10 cellular contexts compared by ENCODE assay signal in the genomic region with DNA sequence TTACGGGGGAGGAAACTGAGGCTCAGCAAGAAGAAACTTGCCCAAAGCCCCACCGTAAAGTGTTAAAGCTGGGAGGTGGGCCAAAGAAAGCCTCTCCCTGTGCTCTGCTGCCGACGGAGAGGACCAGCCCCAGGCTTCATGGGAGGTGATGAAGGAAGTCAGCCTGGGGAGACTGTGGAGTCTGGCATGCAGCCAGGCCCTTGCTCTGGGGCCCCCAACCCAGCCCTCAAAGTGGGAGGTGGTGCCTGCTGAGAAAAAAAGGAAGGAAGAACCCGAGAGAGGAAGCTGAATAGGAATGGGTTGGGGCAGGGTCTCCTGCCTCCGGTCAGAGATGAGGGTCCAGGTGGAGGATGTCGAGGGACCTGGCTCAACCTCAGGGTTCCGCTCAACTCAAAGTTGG. TPM values are rescaled to one million over a fixed set of nuclear protein-coding genes. Genes with fewer than 3 reads are reported as not detected.
DNase-seq lines count a peak whose midpoint lies in the region; ATAC-seq, FAIRE-seq and TF ChIP-seq lines count a peak whose summit lies in the region.
"Had no signal": no experiment of that assay in that cellular context is flagged by ENCODE, and none has a peak within 500 bp of the region (broad histone marks: within the 10 kb centered on the region; RNA-seq: fewer than 3 reads in every experiment).

No MANE protein-coding gene starts in this region.

- H3K4me3 ChIP-seq in kidney (ENCODE audit: low read length in 2 of 2) (peak overlapping the region; percentile 9 to 18), stomach smooth muscle (ENCODE audit: low read length in 2 of 2) (peak overlapping the region; percentile 7 to 98)

- H3K9me3 ChIP-seq in kidney (ENCODE audit: control insufficient read depth in 1 of 2, low read length in 2 of 2) (no peaks in the 10 kb centered on the region), stomach smooth muscle (ENCODE audit: control insufficient read depth in 2 of 2, low read length in 2 of 2) (no peaks in the 10 kb centered on the region)

- no peak for ATAC-seq in WTC11
- no peak for ATAC-seq in GM21786 (IDR thresholded peaks at IDR 0.05; ENCODE audit: unreplicated experiment)

- POLR2A ChIA-PET in WTC11 (lab: Charles Lee), result no interaction called here

- intact Hi-C loops in kidney (cut with DNase I), result no loop called here

- H3K27ac ChIP-seq in kidney (ENCODE audit: low read depth in 2 of 2, low read length in 2 of 2) (peak overlapping the region in 1 of 2 donors; percentile 59), stomach smooth muscle (ENCODE audit: low read length) (peak overlapping the region; percentile 99)

- no peak for FAIRE-seq in kidney (lab: Jason Lieb, UNC)

- H3K4me1 ChIP-seq in kidney (ENCODE audit: control insufficient read depth in 1 of 2, insufficient read depth in 1 of 2, low read depth in 1 of 2, low read length in 2 of 2), result peaks cover 13 to 30% of the 10 kb centered on the region in 2 donors
- peaks cover 63% of the 10 kb centered on the region for H3K4me1 ChIP-seq in stomach smooth muscle (ENCODE audit: control insufficient read depth, insufficient read depth, low read length)

- peaks cover 32% of the 10 kb centered on the region for H3K4me1 Mint-ChIP-seq in WTC11

- CTCF ChIA-PET in WTC11 (lab: Charles Lee), result interaction anchor here (1.0 to 1.2 kb wide), 2 partner anchors 9 to 86 kb away, joined by 4 read pairs; no protein-coding TSS in a partner anchor

- DNase-seq in KG1 (lab: John Stamatoyannopoulos, UW) (peak; percentile 71), WTC11 (ENCODE audit: low spot score) (no peak), kidney (peak; percentile 66), NCI-H2227 (lab: John Stamatoyannopoulos, UW; ENCODE audit: unreplicated experiment) (no peak), NCI-H2081 (lab: John Stamatoyannopoulos, UW) (no peak), AG08395 (ENCODE audit: low spot score) (no peak)

- TF ChIP-seq CTCF in WTC11 (IDR thresholded peaks at IDR 0.05) (no peak), kidney (IDR thresholded peaks at IDR 0.05; ENCODE audit: borderline replicate concordance, extremely low read depth, insufficient read depth) (no peak)

- peaks cover 35% of the 10 kb centered on the region for H3K36me3 Mint-ChIP-seq in WTC11

- H3K36me3 ChIP-seq in kidney (ENCODE audit: control insufficient read depth in 1 of 2, insufficient read depth in 2 of 2, low read length in 2 of 2) (peaks cover 9 to 23% of the 10 kb centered on the region in 2 donors), stomach smooth muscle (ENCODE audit: control insufficient read depth in 2 of 2, insufficient read depth in 2 of 2, low read length in 2 of 2) (peaks cover 17% of the 10 kb centered on the region in 2 donors)

- no peaks in the 10 kb centered on the region for H3K27me3 ChIP-seq in stomach smooth muscle (ENCODE audit: control insufficient read depth in 1 of 2, insufficient read depth in 2 of 2, low read length in 2 of 2)

- peak overlapping the region; percentile 10; the same call in 1 of the 2 replicates for H3K4me3 Mint-ChIP-seq in WTC11

- H3K9ac ChIP-seq in kidney (ENCODE audit: low read length in 2 of 2) (peak overlapping the region in 1 of 2 donors; percentile 31), stomach smooth muscle (ENCODE audit: low read length in 2 of 2) (peak overlapping the region; percentile 4 to 29)

- H3K27me3 Mint-ChIP-seq in WTC11 (ENCODE audit: low read depth), result no peaks in the 10 kb centered on the region

- peak overlapping the region; percentile 68 for H3K27ac Mint-ChIP-seq in WTC11

- H3K9me3 Mint-ChIP-seq in WTC11, result no peaks in the 10 kb centered on the region

TF ChIP-seq in WTC11, 78 proteins besides CTCF, POLR2A, EP300 and RAD21:
- TF ChIP-seq ZNF263 (CRISPR knock-in tag; IDR thresholded peaks at IDR 0.05; ENCODE audit: low read depth) (no peak), USF1 (CRISPR knock-in tag; IDR thresholded peaks at IDR 0.05) (no peak), STAT6 (CRISPR knock-in tag; conservative IDR thresholded peaks at IDR 0.05; ENCODE audit: low read depth) (no peak), CREB1 (CRISPR knock-in tag; IDR thresholded peaks at IDR 0.05) (no peak), ETV6 (CRISPR knock-in tag; IDR thresholded peaks at IDR 0.05) (no peak), CREM (CRISPR knock-in tag; IDR thresholded peaks at IDR 0.05) (no peak), ESRRA (CRISPR knock-in tag; IDR thresholded peaks at IDR 0.05; ENCODE audit: borderline replicate concordance) (no peak), HMGA2 (CRISPR knock-in tag; IDR thresholded peaks at IDR 0.05) (no peak), NR2C2 (CRISPR knock-in tag; IDR thresholded peaks at IDR 0.05) (no peak), ATF6 (CRISPR knock-in tag; IDR thresholded peaks at IDR 0.05) (no peak), ZNF416 (CRISPR knock-in tag; IDR thresholded peaks at IDR 0.05) (no peak)
- TF ChIP-seq, protein P1, sequence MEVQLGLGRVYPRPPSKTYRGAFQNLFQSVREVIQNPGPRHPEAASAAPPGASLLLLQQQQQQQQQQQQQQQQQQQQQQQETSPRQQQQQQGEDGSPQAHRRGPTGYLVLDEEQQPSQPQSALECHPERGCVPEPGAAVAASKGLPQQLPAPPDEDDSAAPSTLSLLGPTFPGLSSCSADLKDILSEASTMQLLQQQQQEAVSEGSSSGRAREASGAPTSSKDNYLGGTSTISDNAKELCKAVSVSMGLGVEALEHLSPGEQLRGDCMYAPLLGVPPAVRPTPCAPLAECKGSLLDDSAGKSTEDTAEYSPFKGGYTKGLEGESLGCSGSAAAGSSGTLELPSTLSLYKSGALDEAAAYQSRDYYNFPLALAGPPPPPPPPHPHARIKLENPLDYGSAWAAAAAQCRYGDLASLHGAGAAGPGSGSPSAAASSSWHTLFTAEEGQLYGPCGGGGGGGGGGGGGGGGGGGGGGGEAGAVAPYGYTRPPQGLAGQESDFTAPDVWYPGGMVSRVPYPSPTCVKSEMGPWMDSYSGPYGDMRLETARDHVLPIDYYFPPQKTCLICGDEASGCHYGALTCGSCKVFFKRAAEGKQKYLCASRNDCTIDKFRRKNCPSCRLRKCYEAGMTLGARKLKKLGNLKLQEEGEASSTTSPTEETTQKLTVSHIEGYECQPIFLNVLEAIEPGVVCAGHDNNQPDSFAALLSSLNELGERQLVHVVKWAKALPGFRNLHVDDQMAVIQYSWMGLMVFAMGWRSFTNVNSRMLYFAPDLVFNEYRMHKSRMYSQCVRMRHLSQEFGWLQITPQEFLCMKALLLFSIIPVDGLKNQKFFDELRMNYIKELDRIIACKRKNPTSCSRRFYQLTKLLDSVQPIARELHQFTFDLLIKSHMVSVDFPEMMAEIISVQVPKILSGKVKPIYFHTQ (CRISPR knock-in tag; IDR thresholded peaks at IDR 0.05), result no peak
TF ChIP-seq in WTC11: peak in this region for 0.

RNA-seq across cellular contexts. Expression of gene RNF44, which starts 3.8 kb away (rescaled TPM):
- total RNA-seq in WTC11 (2021), result 204 to 233 TPM (median 216 TPM) in 3 replicates
- 61.8 TPM for total RNA-seq in kidney
- polyA plus RNA-seq in kidney (ENCODE audit: insufficient read depth, low read depth, low replicate concordance), result 12.5 TPM

RNA-seq across cellular contexts. Expression of gene CDHR2, which starts 15.8 kb away (rescaled TPM):
- total RNA-seq in WTC11 (2021) (0.44 to 1.1 TPM (median 0.63 TPM) in 3 replicates), kidney (4.2 TPM)
- 8.0 TPM for polyA plus RNA-seq in kidney (ENCODE audit: insufficient read depth, low read depth, low replicate concordance)
- total RNA-seq: epithelial cell of proximal tubule, RPMI7951 had no signal

Comparison
In these comparisons a context has a peak if more than half of its experiments do, and no peak if none do; other contexts are left out.
1. DNase-seq: peak in KG1 (single experiment) and kidney (single experiment); none in WTC11 (single experiment), NCI-H2227 (single experiment), NCI-H2081 (0 of 2) and AG08395 (single experiment).